15 cellular contexts compared by ENCODE assay signal in the genomic region with DNA sequence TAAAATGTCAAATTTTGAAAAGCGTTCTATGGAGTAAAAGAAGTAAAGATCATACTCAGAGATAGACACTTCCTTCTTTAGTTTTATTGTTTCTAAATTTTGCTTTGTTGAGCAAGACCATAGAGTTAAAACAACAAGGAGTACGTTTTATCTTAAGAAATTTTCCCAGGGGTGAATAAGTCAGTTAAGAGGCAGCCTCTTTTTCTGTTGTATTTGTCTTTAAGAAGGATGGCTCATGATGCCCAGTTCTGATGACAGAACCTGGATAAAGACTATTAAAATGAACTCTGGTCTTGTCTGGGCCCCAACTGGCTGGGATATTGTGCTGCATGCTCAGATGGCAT. TPM values are rescaled to one million over a fixed set of nuclear protein-coding genes. Genes with fewer than 3 reads are reported as not detected.
DNase-seq lines count a peak whose midpoint lies in the region; ATAC-seq and TF ChIP-seq lines count a peak whose summit lies in the region.
"Had no signal": no experiment of that assay in that cellular context is flagged by ENCODE, and none has a peak within 500 bp of the region (broad histone marks: within the 10 kb centered on the region; RNA-seq: fewer than 3 reads in every experiment).

No MANE protein-coding gene starts in this region.

- no peaks in the 10 kb centered on the region for H3K27me3 ChIP-seq in BLaER1 treated with 17β-estradiol and CSF1 and Interleukin-3, amounts not matched to agents 10 nM and 100 nM
- H3K27me3 ChIP-seq in upper lobe of left lung = no peaks in the 10 kb centered on the region
- H3K27me3 ChIP-seq: stomach had no signal

- peaks cover 0 to 7% (median 0%) of the 10 kb centered on the region in 11 experiments; a peak in 3 of 22 replicates for H3K36me3 ChIP-seq in BLaER1 treated with 17β-estradiol and CSF1 and Interleukin-3, amounts not matched to agents 10 nM and 100 nM
- H3K36me3 ChIP-seq in OCI-LY7 (ENCODE audit: insufficient read depth, low read length) (no peaks in the 10 kb centered on the region), upper lobe of left lung (no peaks in the 10 kb centered on the region)
- H3K36me3 ChIP-seq: stomach had no signal

- WGBS in upper lobe of left lung, 2 donors = 50 to 58% methylated on average over 2 of the region's 2 CpGs

- DNase-seq in GM12865 (ENCODE audit: low read depth) (peak; percentile 18), OCI-LY7 (ENCODE audit: low spot score) (no peak), choroid plexus epithelial cell (ENCODE audit: low read depth) (peak; percentile 49), upper lobe of left lung (no peak), NCI-H2029 (lab: John Stamatoyannopoulos, UW) (no peak), middle frontal gyrus (ENCODE audit: extremely low spot score, low spot score) (no peak), erythroblast (lab: John Stamatoyannopoulos, UW) (no peak)
- DNase-seq: activated CD4-positive, alpha-beta T cell treated with anti-CD3 and anti-CD28 coated beads, Interleukin-2, amount 50 U/mL, for 1 hour; NCI-H2171; stomach had no signal

- peaks cover 60 to 78% (median 69%) of the 10 kb centered on the region in 10 experiments for H3K4me1 ChIP-seq in BLaER1 treated with 17β-estradiol and CSF1 and Interleukin-3, amounts not matched to agents 10 nM and 100 nM
- H3K4me1 ChIP-seq in OCI-LY7 (ENCODE audit: insufficient read depth, low read length, poor library complexity, severe bottlenecking) (peaks cover 65% of the 10 kb centered on the region), upper lobe of left lung (peaks cover 3 to 13% (median 6%) of the 10 kb centered on the region in 4 donors)

- TF ChIP-seq CTCF in GM12865 (IDR thresholded peaks at IDR 0.05; ENCODE audit: insufficient read depth, low read depth, low read length, missing control alignments) = no peak
- no peak for TF ChIP-seq CTCF in OCI-LY7 (conservative IDR thresholded peaks at IDR 0.05; ENCODE audit: low read length)
- no peak for TF ChIP-seq CTCF in choroid plexus epithelial cell (conservative IDR thresholded peaks at IDR 0.05; ENCODE audit: low read depth, low read length)
- TF ChIP-seq CTCF in upper lobe of left lung (IDR thresholded peaks at IDR 0.05) = no peak

- TF ChIP-seq POLR2A in upper lobe of left lung (IDR thresholded peaks at IDR 0.05) (no peak), erythroblast (IDR thresholded peaks at IDR 0.05; ENCODE audit: low read length) (no peak)

- POLR2A ChIA-PET in OCI-LY7 (lab: Charles Lee) = interaction anchor here (1.3 to 1.4 kb wide), 2 partner anchors 11 to 17 kb away, joined by 4 to 5 read pairs; no protein-coding TSS in a partner anchor

- H2AFZ ChIP-seq in OCI-LY7 (ENCODE audit: low read length) = peak overlapping the region; percentile 87

- no peaks in the 10 kb centered on the region for H3K9me2 ChIP-seq in OCI-LY7 (ENCODE audit: insufficient read depth, low read length)

- peak overlapping the region in 5 of 11 experiments; percentile 12 to 49 (median 32); a peak in 7 of 22 replicates for H3K9ac ChIP-seq in BLaER1 treated with 17β-estradiol and CSF1 and Interleukin-3, amounts not matched to agents 10 nM and 100 nM

- peaks cover 5 to 27% (median 20%) of the 10 kb centered on the region in 11 experiments; a peak in 21 of 22 replicates for H3K9me3 ChIP-seq in BLaER1 treated with 17β-estradiol and CSF1 and Interleukin-3, amounts not matched to agents 10 nM and 100 nM (replicated peaks in 1 of 11)
- peaks cover 7% of the 10 kb centered on the region for H3K9me3 ChIP-seq in OCI-LY7 (ENCODE audit: low read length)
- no peaks in the 10 kb centered on the region for H3K9me3 ChIP-seq in upper lobe of left lung

- CTCF ChIA-PET in OCI-LY7 (lab: Charles Lee; ENCODE audit: unreplicated experiment) = no interaction called here

- H3K4me2 ChIP-seq in BLaER1 treated with 17β-estradiol and CSF1 and Interleukin-3, amounts not matched to agents 10 nM and 100 nM = peak overlapping the region; percentile 70 to 97 (median 78)
- H3K4me2 ChIP-seq in OCI-LY7 (ENCODE audit: low read length) = peak overlapping the region; percentile 39

- no peaks in the 10 kb centered on the region; the same call in 1 of the 2 replicates for H3K79me2 ChIP-seq in OCI-LY7 (ENCODE audit: insufficient read depth, low read depth, low read length)

- intact Hi-C loops in OCI-LY7 (cut with micrococcal nuclease; ENCODE audit: unreplicated experiment) = no loop called here

- no peak for ATAC-seq in upper lobe of left lung (ENCODE audit: low FRiP score in 2 of 2)
- ATAC-seq: Panc1 had no signal

- peak overlapping the region in 2 of 10 experiments; percentile 9 to 36; a peak in 1 of 20 replicates for H3K4me3 ChIP-seq in BLaER1 treated with 17β-estradiol and CSF1 and Interleukin-3, amounts not matched to agents 10 nM and 100 nM
- peak overlapping the region; percentile 46; the same call in 1 of the 2 replicates for H3K4me3 ChIP-seq in GM12865 (ENCODE audit: low read depth, low read length)
- H3K4me3 ChIP-seq in OCI-LY7 (ENCODE audit: low read depth, low read length, poor library complexity, severe bottlenecking) = no peak overlapping the region
- no peak overlapping the region for H3K4me3 ChIP-seq in choroid plexus epithelial cell (ENCODE audit: low read depth, low read length)
- H3K4me3 ChIP-seq in upper lobe of left lung = no peak overlapping the region
- H3K4me3 ChIP-seq: coronary artery, stomach had no signal

- H3K27ac ChIP-seq in BLaER1 treated with 17β-estradiol and CSF1 and Interleukin-3, amounts not matched to agents 10 nM and 100 nM = peak overlapping the region in 10 of 11 experiments; percentile 41 to 63 (median 56); a peak in 18 of 22 replicates
- H3K27ac ChIP-seq in OCI-LY7 (ENCODE audit: low read depth, low read length, poor library complexity, severe bottlenecking) (no peak overlapping the region), upper lobe of left lung (peak overlapping the region in 2 of 4 donors; percentile 25 to 52)
- H3K27ac ChIP-seq: coronary artery had no signal

- TF ChIP-seq EP300 in upper lobe of left lung (IDR thresholded peaks at IDR 0.05) = no peak

- no TSS peak for BruUV-seq in OCI-LY7 (replicated peaks; lab: Mats Ljungman, UMichigan)

- no peaks in the 10 kb centered on the region for H4K20me1 ChIP-seq in BLaER1 treated with 17β-estradiol and CSF1 and Interleukin-3, amounts not matched to agents 10 nM and 100 nM
- no peaks in the 10 kb centered on the region for H4K20me1 ChIP-seq in OCI-LY7 (ENCODE audit: insufficient read depth, low read length)

RNA-seq across cellular contexts. Expression of a gene that starts 10.6 kb away (rescaled TPM):
- 0.32 and 0.36 TPM in 2 replicates for total RNA-seq in OCI-LY7 (2014; rRNA removed; shearing (Covaris generic))
- total RNA-seq in OCI-LY7 (2022) = 0.42 and 0.72 TPM in 2 replicates
- total RNA-seq in upper lobe of left lung = 1 to 10 TPM in 4 of 6 donors, under 1 TPM in 2; 0.11 to 3.9 (median 1.5) TPM
- total RNA-seq: H1, lung microvascular endothelial cell had no signal

RNA-seq across cellular contexts. Expression of a gene that starts 54.2 kb away (rescaled TPM):
- 131 and 150 TPM in 2 replicates for total RNA-seq in OCI-LY7 (2014; rRNA removed; shearing (Covaris generic))
- total RNA-seq in OCI-LY7 (2022) (131 and 149 TPM in 2 replicates), upper lobe of left lung (10 to 100 TPM in 5 of 6 donors, 1 to 10 TPM in 1; 9.4 to 32.1 (median 16.3) TPM)
- total RNA-seq: H1, lung microvascular endothelial cell had no signal

Comparison
In these comparisons a context has a peak if more than half of its experiments do, and no peak if none do; other contexts are left out.
1. DNase-seq: peak in GM12865 (single experiment) and choroid plexus epithelial cell (single experiment); none in OCI-LY7 (single experiment), upper lobe of left lung (0 of 2), NCI-H2029 (single experiment), middle frontal gyrus (single experiment) and erythroblast (0 of 2).